Comparison of ENCODE assay signal across 1 cellular context in the genomic region with DNA sequence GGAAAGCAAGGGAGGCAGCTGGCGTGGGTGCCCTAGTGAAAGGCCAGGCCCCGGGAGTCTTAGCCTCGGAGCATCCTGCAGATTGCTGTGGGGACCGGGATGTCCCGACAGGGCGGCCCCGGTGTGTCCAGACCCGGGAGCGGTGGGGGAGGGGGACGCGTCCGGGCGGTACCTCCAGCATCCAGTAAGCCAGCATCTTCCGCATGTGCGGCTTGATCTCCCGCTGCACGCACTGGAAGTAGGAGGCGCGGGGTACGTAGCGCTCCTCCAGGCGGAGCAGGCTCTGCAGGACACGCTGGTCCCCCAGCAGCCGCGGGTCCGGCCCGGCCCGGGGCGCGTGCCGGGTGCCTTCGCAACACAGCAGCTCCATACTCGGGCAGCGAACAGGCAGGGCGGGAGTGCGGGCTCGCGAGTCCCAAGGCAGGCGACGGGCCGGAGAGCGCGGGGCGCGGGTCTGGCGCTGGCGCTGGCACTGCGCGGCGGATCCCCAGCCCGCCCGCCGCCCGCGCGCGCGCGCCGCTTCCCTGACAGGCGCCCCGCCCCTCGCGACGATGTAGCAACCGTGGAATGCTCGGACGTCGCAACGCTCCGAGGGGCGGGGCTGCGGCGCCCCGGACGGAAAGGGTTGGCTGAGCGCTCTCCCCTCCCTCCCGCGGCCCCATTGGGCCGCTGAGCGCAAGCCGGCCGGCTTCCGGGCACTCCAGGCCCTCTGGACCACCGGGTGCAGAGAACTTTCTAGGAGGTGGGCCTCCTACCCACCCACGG.
TF ChIP-seq lines count a peak whose summit lies in the region.

A gene (minus strand): TSS at position 529 of the 765 bp plus-strand sequence. CDS start 159 bp downstream, at position 370.

TF ChIP-seq in HepG2, 621 proteins besides CTCF, POLR2A, EP300 and RAD21 (continued from another document and continues in another):
- TF ChIP-seq, protein P1, sequence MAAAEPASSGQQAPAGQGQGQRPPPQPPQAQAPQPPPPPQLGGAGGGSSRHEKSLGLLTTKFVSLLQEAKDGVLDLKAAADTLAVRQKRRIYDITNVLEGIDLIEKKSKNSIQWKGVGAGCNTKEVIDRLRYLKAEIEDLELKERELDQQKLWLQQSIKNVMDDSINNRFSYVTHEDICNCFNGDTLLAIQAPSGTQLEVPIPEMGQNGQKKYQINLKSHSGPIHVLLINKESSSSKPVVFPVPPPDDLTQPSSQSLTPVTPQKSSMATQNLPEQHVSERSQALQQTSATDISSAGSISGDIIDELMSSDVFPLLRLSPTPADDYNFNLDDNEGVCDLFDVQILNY (CRISPR knock-in tag; conservative IDR thresholded peaks at IDR 0.05): no peak
- TF ChIP-seq, protein P2, sequence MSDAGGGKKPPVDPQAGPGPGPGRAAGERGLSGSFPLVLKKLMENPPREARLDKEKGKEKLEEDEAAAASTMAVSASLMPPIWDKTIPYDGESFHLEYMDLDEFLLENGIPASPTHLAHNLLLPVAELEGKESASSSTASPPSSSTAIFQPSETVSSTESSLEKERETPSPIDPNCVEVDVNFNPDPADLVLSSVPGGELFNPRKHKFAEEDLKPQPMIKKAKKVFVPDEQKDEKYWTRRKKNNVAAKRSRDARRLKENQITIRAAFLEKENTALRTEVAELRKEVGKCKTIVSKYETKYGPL (CRISPR knock-in tag; IDR thresholded peaks at IDR 0.05): no peak
- 0 out of 2 replicates have a peak, but pooled peaks have one; percentile 13 for TF ChIP-seq ZFP1 (CRISPR knock-in tag; IDR thresholded peaks at IDR 0.05)
- TF ChIP-seq NONO (IDR thresholded peaks at IDR 0.05): no peak
- TF ChIP-seq NONO (CRISPR knock-in tag; conservative IDR thresholded peaks at IDR 0.05): peak; percentile 42; the same call in 1 of the 2 replicates
- peak; percentile 51; the same call in 1 of the 2 replicates for TF ChIP-seq TAF1 (CRISPR knock-in tag; IDR thresholded peaks at IDR 0.05)
- TF ChIP-seq ZNF589 (CRISPR knock-in tag; conservative IDR thresholded peaks at IDR 0.05): no peak
- no peak for TF ChIP-seq ZNF674 (CRISPR knock-in tag; IDR thresholded peaks at IDR 0.05; ENCODE audit: low read depth)
- no peak for TF ChIP-seq NFKBIZ (CRISPR knock-in tag; IDR thresholded peaks at IDR 0.05)
- TF ChIP-seq ZNF256 (CRISPR knock-in tag; conservative IDR thresholded peaks at IDR 0.05): no peak; the same call in 1 of the 2 replicates
- TF ChIP-seq NR3C1 (CRISPR knock-in tag; IDR thresholded peaks at IDR 0.05): no peak
- TF ChIP-seq, protein P3, sequence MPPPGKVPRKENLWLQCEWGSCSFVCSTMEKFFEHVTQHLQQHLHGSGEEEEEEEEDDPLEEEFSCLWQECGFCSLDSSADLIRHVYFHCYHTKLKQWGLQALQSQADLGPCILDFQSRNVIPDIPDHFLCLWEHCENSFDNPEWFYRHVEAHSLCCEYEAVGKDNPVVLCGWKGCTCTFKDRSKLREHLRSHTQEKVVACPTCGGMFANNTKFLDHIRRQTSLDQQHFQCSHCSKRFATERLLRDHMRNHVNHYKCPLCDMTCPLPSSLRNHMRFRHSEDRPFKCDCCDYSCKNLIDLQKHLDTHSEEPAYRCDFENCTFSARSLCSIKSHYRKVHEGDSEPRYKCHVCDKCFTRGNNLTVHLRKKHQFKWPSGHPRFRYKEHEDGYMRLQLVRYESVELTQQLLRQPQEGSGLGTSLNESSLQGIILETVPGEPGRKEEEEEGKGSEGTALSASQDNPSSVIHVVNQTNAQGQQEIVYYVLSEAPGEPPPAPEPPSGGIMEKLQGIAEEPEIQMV (CRISPR knock-in tag; IDR thresholded peaks at IDR 0.05; ENCODE audit: low read depth): 0 out of 2 replicates have a peak, but pooled peaks have one; percentile 57
- TF ChIP-seq KMT2B (CRISPR knock-in tag; IDR thresholded peaks at IDR 0.05): peak; percentile 68; the same call in 1 of the 2 replicates
- no peak for TF ChIP-seq SRF (IDR thresholded peaks at IDR 0.05; ENCODE audit: low read depth, low read length)
- TF ChIP-seq, protein P4, sequence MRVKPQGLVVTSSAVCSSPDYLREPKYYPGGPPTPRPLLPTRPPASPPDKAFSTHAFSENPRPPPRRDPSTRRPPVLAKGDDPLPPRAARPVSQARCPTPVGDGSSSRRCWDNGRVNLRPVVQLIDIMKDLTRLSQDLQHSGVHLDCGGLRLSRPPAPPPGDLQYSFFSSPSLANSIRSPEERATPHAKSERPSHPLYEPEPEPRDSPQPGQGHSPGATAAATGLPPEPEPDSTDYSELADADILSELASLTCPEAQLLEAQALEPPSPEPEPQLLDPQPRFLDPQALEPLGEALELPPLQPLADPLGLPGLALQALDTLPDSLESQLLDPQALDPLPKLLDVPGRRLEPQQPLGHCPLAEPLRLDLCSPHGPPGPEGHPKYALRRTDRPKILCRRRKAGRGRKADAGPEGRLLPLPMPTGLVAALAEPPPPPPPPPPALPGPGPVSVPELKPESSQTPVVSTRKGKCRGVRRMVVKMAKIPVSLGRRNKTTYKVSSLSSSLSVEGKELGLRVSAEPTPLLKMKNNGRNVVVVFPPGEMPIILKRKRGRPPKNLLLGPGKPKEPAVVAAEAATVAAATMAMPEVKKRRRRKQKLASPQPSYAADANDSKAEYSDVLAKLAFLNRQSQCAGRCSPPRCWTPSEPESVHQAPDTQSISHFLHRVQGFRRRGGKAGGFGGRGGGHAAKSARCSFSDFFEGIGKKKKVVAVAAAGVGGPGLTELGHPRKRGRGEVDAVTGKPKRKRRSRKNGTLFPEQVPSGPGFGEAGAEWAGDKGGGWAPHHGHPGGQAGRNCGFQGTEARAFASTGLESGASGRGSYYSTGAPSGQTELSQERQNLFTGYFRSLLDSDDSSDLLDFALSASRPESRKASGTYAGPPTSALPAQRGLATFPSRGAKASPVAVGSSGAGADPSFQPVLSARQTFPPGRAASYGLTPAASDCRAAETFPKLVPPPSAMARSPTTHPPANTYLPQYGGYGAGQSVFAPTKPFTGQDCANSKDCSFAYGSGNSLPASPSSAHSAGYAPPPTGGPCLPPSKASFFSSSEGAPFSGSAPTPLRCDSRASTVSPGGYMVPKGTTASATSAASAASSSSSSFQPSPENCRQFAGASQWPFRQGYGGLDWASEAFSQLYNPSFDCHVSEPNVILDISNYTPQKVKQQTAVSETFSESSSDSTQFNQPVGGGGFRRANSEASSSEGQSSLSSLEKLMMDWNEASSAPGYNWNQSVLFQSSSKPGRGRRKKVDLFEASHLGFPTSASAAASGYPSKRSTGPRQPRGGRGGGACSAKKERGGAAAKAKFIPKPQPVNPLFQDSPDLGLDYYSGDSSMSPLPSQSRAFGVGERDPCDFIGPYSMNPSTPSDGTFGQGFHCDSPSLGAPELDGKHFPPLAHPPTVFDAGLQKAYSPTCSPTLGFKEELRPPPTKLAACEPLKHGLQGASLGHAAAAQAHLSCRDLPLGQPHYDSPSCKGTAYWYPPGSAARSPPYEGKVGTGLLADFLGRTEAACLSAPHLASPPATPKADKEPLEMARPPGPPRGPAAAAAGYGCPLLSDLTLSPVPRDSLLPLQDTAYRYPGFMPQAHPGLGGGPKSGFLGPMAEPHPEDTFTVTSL (CRISPR knock-in tag; IDR thresholded peaks at IDR 0.05; ENCODE audit: borderline replicate concordance): no peak; the same call in 1 of the 2 replicates
- TF ChIP-seq JUND (CRISPR knock-in tag; IDR thresholded peaks at IDR 0.05): no peak
- peak; percentile 90 for TF ChIP-seq HNRNPLL (IDR thresholded peaks at IDR 0.05; ENCODE audit: low read depth, low read length, poor library complexity, severe bottlenecking)
- TF ChIP-seq ZNF20 (CRISPR knock-in tag; IDR thresholded peaks at IDR 0.05): no peak
- peak; percentile 79; the same call in 1 of the 2 replicates for TF ChIP-seq ZNF766 (CRISPR knock-in tag; IDR thresholded peaks at IDR 0.05; ENCODE audit: borderline replicate concordance)
- peak; percentile 77; the same call in 1 of the 2 replicates for TF ChIP-seq ZNF782 (CRISPR knock-in tag; IDR thresholded peaks at IDR 0.05; ENCODE audit: borderline replicate concordance)
- TF ChIP-seq ZNF563 (CRISPR knock-in tag; IDR thresholded peaks at IDR 0.05): no peak; the same call in 1 of the 2 replicates
- no peak for TF ChIP-seq ZFP36 (IDR thresholded peaks at IDR 0.05; ENCODE audit: borderline replicate concordance, low read depth, low read length, partially characterized antibody)
- TF ChIP-seq ZFP90 (CRISPR knock-in tag; IDR thresholded peaks at IDR 0.05; ENCODE audit: borderline replicate concordance): peak; percentile 58
- peak; percentile 63; the same call in 1 of the 2 replicates for TF ChIP-seq HES4 (CRISPR knock-in tag; IDR thresholded peaks at IDR 0.05; ENCODE audit: borderline replicate concordance)
- peak; percentile 19; the same call in 1 of the 2 replicates for TF ChIP-seq IRF2 (CRISPR knock-in tag; IDR thresholded peaks at IDR 0.05)
- peak; percentile 51 for TF ChIP-seq SRY (CRISPR knock-in tag; IDR thresholded peaks at IDR 0.05)
- TF ChIP-seq, protein P5, sequence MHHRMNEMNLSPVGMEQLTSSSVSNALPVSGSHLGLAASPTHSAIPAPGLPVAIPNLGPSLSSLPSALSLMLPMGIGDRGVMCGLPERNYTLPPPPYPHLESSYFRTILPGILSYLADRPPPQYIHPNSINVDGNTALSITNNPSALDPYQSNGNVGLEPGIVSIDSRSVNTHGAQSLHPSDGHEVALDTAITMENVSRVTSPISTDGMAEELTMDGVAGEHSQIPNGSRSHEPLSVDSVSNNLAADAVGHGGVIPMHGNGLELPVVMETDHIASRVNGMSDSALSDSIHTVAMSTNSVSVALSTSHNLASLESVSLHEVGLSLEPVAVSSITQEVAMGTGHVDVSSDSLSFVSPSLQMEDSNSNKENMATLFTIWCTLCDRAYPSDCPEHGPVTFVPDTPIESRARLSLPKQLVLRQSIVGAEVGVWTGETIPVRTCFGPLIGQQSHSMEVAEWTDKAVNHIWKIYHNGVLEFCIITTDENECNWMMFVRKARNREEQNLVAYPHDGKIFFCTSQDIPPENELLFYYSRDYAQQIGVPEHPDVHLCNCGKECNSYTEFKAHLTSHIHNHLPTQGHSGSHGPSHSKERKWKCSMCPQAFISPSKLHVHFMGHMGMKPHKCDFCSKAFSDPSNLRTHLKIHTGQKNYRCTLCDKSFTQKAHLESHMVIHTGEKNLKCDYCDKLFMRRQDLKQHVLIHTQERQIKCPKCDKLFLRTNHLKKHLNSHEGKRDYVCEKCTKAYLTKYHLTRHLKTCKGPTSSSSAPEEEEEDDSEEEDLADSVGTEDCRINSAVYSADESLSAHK (CRISPR knock-in tag; IDR thresholded peaks at IDR 0.05; ENCODE audit: borderline replicate concordance): no peak
- TF ChIP-seq KLF9 (CRISPR knock-in tag; IDR thresholded peaks at IDR 0.05; ENCODE audit: low read depth): no peak
- TF ChIP-seq, protein P6, sequence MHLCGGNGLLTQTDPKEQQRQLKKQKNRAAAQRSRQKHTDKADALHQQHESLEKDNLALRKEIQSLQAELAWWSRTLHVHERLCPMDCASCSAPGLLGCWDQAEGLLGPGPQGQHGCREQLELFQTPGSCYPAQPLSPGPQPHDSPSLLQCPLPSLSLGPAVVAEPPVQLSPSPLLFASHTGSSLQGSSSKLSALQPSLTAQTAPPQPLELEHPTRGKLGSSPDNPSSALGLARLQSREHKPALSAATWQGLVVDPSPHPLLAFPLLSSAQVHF (CRISPR knock-in tag; IDR thresholded peaks at IDR 0.05): no peak
- TF ChIP-seq MAF1 (CRISPR knock-in tag; IDR thresholded peaks at IDR 0.05; ENCODE audit: borderline replicate concordance): no peak; the same call in 1 of the 2 replicates
- TF ChIP-seq BHLHE40 (IDR thresholded peaks at IDR 0.05; ENCODE audit: low read length): no peak
- TF ChIP-seq SRSF9 (IDR thresholded peaks at IDR 0.05; ENCODE audit: borderline replicate concordance, insufficient read depth, low read depth, low read length, poor library complexity, severe bottlenecking): no peak
- no peak for TF ChIP-seq ZSCAN29 (CRISPR knock-in tag; conservative IDR thresholded peaks at IDR 0.05)
- no peak for TF ChIP-seq ZNF138 (CRISPR knock-in tag; IDR thresholded peaks at IDR 0.05; ENCODE audit: low read depth)
- TF ChIP-seq PTBP1 (IDR thresholded peaks at IDR 0.05; ENCODE audit: low read depth, low read length, poor library complexity, severe bottlenecking): no peak
- no peak for TF ChIP-seq ZNF234 (CRISPR knock-in tag; conservative IDR thresholded peaks at IDR 0.05)
- TF ChIP-seq NRL (CRISPR knock-in tag; IDR thresholded peaks at IDR 0.05; ENCODE audit: borderline replicate concordance): no peak
- TF ChIP-seq SUZ12 (IDR thresholded peaks at IDR 0.05; ENCODE audit: low read depth, low read length): no peak
- no peak for TF ChIP-seq ZNF44 (CRISPR knock-in tag; IDR thresholded peaks at IDR 0.05)
- peak; percentile 68; the same call in 1 of the 2 replicates for TF ChIP-seq TMF1 (CRISPR knock-in tag; IDR thresholded peaks at IDR 0.05; ENCODE audit: low read depth)
- no peak for TF ChIP-seq ZFP36L2 (CRISPR knock-in tag; IDR thresholded peaks at IDR 0.05)
- TF ChIP-seq, protein P7, sequence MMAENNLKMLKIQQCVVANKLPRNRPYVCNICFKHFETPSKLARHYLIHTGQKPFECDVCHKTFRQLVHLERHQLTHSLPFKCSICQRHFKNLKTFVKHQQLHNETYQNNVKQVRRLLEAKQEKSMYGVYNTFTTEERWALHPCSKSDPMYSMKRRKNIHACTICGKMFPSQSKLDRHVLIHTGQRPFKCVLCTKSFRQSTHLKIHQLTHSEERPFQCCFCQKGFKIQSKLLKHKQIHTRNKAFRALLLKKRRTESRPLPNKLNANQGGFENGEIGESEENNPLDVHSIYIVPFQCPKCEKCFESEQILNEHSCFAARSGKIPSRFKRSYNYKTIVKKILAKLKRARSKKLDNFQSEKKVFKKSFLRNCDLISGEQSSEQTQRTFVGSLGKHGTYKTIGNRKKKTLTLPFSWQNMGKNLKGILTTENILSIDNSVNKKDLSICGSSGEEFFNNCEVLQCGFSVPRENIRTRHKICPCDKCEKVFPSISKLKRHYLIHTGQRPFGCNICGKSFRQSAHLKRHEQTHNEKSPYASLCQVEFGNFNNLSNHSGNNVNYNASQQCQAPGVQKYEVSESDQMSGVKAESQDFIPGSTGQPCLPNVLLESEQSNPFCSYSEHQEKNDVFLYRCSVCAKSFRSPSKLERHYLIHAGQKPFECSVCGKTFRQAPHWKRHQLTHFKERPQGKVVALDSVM (CRISPR knock-in tag; IDR thresholded peaks at IDR 0.05): no peak
- no peak for TF ChIP-seq SMC3 (IDR thresholded peaks at IDR 0.05; ENCODE audit: low read length)
- TF ChIP-seq ZNF30 (CRISPR knock-in tag; IDR thresholded peaks at IDR 0.05): no peak
- TF ChIP-seq, protein P8, sequence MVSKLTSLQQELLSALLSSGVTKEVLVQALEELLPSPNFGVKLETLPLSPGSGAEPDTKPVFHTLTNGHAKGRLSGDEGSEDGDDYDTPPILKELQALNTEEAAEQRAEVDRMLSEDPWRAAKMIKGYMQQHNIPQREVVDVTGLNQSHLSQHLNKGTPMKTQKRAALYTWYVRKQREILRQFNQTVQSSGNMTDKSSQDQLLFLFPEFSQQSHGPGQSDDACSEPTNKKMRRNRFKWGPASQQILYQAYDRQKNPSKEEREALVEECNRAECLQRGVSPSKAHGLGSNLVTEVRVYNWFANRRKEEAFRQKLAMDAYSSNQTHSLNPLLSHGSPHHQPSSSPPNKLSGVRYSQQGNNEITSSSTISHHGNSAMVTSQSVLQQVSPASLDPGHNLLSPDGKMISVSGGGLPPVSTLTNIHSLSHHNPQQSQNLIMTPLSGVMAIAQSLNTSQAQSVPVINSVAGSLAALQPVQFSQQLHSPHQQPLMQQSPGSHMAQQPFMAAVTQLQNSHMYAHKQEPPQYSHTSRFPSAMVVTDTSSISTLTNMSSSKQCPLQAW (CRISPR knock-in tag; IDR thresholded peaks at IDR 0.05): no peak
- peak; percentile 83 for TF ChIP-seq ZNF431 (CRISPR knock-in tag; IDR thresholded peaks at IDR 0.05; ENCODE audit: borderline replicate concordance, low read depth)
